In the genomic region with DNA sequence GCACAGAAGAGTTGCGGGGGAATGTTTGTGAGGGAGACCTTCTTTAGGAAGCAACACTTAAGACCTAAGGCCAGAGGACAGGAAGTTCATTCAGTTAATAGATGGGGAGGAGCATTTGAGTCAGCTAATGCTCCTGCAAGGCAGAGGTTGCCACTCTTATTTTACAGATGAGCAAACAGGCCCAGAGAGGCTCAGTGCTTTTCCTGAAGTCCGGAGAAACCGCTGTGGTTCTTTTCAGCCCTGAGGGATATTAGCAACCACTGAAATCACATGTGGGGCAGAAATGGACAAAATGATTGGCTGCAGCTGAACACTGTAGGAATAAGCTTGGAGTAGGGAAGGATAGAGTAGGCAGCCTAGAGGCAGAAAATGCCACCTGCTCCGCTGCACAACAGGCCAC, we compare ENCODE assay signal across 1 cellular context.
TF ChIP-seq lines count a peak whose summit lies in the region.

No MANE protein-coding gene starts in this region.

TF ChIP-seq in GM23338, 12 proteins besides CTCF, POLR2A, EP300 and RAD21 (continued from another document):
- TF ChIP-seq, protein P1, sequence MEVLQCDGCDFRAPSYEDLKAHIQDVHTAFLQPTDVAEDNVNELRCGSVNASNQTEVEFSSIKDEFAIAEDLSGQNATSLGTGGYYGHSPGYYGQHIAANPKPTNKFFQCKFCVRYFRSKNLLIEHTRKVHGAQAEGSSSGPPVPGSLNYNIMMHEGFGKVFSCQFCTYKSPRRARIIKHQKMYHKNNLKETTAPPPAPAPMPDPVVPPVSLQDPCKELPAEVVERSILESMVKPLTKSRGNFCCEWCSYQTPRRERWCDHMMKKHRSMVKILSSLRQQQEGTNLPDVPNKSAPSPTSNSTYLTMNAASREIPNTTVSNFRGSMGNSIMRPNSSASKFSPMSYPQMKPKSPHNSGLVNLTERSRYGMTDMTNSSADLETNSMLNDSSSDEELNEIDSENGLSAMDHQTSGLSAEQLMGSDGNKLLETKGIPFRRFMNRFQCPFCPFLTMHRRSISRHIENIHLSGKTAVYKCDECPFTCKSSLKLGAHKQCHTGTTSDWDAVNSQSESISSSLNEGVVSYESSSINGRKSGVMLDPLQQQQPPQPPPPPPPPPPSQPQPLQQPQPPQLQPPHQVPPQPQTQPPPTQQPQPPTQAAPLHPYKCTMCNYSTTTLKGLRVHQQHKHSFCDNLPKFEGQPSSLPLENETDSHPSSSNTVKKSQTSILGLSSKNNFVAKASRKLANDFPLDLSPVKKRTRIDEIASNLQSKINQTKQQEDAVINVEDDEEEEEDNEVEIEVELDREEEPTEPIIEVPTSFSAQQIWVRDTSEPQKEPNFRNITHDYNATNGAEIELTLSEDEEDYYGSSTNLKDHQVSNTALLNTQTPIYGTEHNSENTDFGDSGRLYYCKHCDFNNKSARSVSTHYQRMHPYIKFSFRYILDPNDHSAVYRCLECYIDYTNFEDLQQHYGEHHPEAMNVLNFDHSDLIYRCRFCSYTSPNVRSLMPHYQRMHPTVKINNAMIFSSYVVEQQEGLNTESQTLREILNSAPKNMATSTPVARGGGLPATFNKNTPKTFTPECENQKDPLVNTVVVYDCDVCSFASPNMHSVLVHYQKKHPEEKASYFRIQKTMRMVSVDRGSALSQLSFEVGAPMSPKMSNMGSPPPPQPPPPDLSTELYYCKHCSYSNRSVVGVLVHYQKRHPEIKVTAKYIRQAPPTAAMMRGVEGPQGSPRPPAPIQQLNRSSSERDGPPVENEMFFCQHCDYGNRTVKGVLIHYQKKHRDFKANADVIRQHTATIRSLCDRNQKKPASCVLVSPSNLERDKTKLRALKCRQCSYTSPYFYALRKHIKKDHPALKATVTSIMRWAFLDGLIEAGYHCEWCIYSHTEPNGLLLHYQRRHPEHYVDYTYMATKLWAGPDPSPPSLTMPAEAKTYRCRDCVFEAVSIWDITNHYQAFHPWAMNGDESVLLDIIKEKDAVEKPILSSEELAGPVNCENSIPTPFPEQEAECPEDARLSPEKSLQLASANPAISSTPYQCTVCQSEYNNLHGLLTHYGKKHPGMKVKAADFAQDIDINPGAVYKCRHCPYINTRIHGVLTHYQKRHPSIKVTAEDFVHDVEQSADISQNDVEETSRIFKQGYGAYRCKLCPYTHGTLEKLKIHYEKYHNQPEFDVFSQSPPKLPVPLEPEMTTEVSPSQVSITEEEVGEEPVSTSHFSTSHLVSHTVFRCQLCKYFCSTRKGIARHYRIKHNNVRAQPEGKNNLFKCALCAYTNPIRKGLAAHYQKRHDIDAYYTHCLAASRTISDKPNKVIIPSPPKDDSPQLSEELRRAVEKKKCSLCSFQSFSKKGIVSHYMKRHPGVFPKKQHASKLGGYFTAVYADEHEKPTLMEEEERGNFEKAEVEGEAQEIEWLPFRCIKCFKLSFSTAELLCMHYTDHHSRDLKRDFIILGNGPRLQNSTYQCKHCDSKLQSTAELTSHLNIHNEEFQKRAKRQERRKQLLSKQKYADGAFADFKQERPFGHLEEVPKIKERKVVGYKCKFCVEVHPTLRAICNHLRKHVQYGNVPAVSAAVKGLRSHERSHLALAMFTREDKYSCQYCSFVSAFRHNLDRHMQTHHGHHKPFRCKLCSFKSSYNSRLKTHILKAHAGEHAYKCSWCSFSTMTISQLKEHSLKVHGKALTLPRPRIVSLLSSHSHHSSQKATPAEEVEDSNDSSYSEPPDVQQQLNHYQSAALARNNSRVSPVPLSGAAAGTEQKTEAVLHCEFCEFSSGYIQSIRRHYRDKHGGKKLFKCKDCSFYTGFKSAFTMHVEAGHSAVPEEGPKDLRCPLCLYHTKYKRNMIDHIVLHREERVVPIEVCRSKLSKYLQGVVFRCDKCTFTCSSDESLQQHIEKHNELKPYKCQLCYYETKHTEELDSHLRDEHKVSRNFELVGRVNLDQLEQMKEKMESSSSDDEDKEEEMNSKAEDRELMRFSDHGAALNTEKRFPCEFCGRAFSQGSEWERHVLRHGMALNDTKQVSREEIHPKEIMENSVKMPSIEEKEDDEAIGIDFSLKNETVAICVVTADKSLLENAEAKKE (CRISPR knock-in tag; IDR thresholded peaks at IDR 0.05): no peak
- no peak for TF ChIP-seq EZH2phosphoT487 (IDR thresholded peaks at IDR 0.05; ENCODE audit: unreplicated experiment)
